In genomic region chr11:129536338-129536737, GRCh38 we compare ENCODE assay signal across 5 cellular contexts.
"Had no signal": no experiment of that assay in that cellular context is flagged by ENCODE, and none has a peak within 500 bp of the region (broad histone marks: within the 10 kb centered on the region; RNA-seq: fewer than 3 reads in every experiment).

No MANE protein-coding gene starts in this region.

- H3K27ac Mint-ChIP-seq: GM23338, H9 had no signal

- H3K4me3 ChIP-seq: GM23338, K562 had no signal

- H2AFZ ChIP-seq: GM23338 had no signal

- ATAC-seq: GM23338, K562 had no signal

- DNase-seq: H9, HCEC 1CT, IMR-90 had no signal

- H3K4me2 ChIP-seq: GM23338 had no signal

- H3K4me1 Mint-ChIP-seq: GM23338, H9 had no signal

- H3K4me3 Mint-ChIP-seq: GM23338, H9 had no signal
